8 cellular contexts compared by ENCODE assay signal in the genomic region with DNA sequence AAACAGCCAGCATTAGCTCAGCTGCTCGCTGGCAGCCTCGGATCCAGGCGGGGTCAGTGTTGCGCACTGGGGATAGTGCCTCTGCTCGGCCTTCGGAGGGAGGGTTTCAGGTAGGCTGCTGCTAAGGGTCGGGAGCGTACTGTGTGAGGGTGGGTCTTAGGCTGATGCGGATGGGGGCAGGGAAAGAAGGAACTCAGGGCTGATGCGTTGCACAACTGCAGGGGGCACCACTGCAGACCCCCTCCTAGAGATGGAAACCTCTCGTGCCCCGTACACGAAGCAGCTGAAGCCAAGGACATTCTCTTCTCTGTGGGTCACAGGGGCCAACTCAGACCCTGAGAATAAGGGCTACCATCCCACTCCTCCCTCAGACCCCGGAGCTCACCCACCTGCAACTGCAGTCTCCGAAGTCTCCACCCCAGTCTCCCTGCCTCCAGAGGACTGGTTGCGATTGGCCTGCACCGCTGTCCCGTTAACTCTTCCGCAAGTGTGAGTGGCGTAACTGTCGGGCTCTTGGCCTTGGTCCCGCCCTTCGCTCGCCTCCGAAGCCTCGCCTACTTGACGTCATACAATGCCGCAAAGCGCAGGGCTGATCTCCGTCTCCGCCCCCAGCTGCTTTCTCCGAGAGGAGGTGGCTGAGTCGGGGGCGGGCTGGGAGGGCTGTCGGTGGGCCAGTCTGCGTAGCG. TPM values are rescaled to one million over a fixed set of nuclear protein-coding genes. Genes with fewer than 3 reads are reported as not detected.
A peak's percentile ranks its signal among the peaks of the same experiment; 100 is the strongest.
DNase-seq lines count a peak whose midpoint lies in the region; ATAC-seq and TF ChIP-seq lines count a peak whose summit lies in the region.

Gene KBTBD3, minus strand, starts transcription at position 425 of the 686 bp plus-strand sequence. CDS start 18,250 bp downstream, outside the sequence.

- peaks cover 3 to 7% of the 10 kb centered on the region in 2 donors for H3K36me3 ChIP-seq in lung (ENCODE audit: control insufficient read depth in 2 of 2, insufficient read depth in 2 of 2, low read length in 2 of 2)

- H3K4me1 ChIP-seq in lung (ENCODE audit: control insufficient read depth in 2 of 2, insufficient read depth in 2 of 2, low read length in 2 of 2) = peaks cover 0 to 19% of the 10 kb centered on the region in 2 donors

- H3K27ac ChIP-seq in lung (ENCODE audit: low read depth in 1 of 2, low read length in 1 of 2) = peak within 1 kb of the TSS; percentile 99

- TF ChIP-seq CTCF in lung (IDR thresholded peaks at IDR 0.05; ENCODE audit: control extremely low read depth, extremely low read depth) = no peak

- DNase-seq in COLO829 (ENCODE audit: low spot score) = peak; percentile 85
- peak; percentile 99 for DNase-seq in HT-29 (ENCODE audit: low spot score)
- peak; percentile 94 for DNase-seq in NK-92 (lab: John Stamatoyannopoulos, UW; ENCODE audit: unreplicated experiment)
- peak; percentile 96 for DNase-seq in activated CD8-positive, alpha-beta memory T cell treated with anti-CD3 and anti-CD28 coated beads for 24 hours
- DNase-seq in effector CD8-positive, alpha-beta T cell (lab: John Stamatoyannopoulos, UW) = peak; percentile 94
- DNase-seq in lung (ENCODE audit: low spot score) = peak; percentile 99
- peak; percentile 97 to 98 (median 98) for DNase-seq in stimulated activated CD4-positive, alpha-beta T cell treated with anti-CD3 and anti-CD28 coated beads, TNF-alpha, amount 100 ng/mL, for 24 hours (ENCODE audit: low read depth in 3 of 3)

- ATAC-seq in GM21360 (IDR thresholded peaks at IDR 0.05; ENCODE audit: unreplicated experiment) (peak; percentile 93), lung (ENCODE audit: insufficient read depth, low FRiP score) (peak; percentile 97)

- H3K27me3 ChIP-seq in lung (ENCODE audit: control insufficient read depth, insufficient read depth) = no peaks in the 10 kb centered on the region

- no peaks in the 10 kb centered on the region for H3K9me3 ChIP-seq in lung (ENCODE audit: control insufficient read depth in 2 of 2, insufficient read depth in 1 of 2, low read length in 1 of 2)

- WGBS in lung, 2 donors = 0% methylated on average over 37 of the region's 37 CpGs

- peak within 1 kb of the TSS; percentile 99 for H3K4me3 ChIP-seq in lung

RNA-seq across cellular contexts. Expression of gene KBTBD3, which starts in this region (rescaled TPM):
- total RNA-seq in HT-29 (2014; rRNA removed; shearing (Covaris generic)) = 2.5 and 4.7 TPM in 2 replicates
- total RNA-seq in lung = 10 to 100 TPM in 1 of 2 donors, 1 to 10 TPM in 1; 5.6 to 22.7 TPM
- 1 to 10 TPM; 2.5 to 4.9 TPM for polyA plus RNA-seq in lung

Comparison
In these comparisons a context has a peak if more than half of its experiments do, and no peak if none do; other contexts are left out.
1. Peak in every context shown above with its lines: DNase-seq, ATAC-seq, H3K4me3 ChIP-seq and H3K27ac ChIP-seq.